ENCODE assay signal across 11 cellular contexts in the genomic region with DNA sequence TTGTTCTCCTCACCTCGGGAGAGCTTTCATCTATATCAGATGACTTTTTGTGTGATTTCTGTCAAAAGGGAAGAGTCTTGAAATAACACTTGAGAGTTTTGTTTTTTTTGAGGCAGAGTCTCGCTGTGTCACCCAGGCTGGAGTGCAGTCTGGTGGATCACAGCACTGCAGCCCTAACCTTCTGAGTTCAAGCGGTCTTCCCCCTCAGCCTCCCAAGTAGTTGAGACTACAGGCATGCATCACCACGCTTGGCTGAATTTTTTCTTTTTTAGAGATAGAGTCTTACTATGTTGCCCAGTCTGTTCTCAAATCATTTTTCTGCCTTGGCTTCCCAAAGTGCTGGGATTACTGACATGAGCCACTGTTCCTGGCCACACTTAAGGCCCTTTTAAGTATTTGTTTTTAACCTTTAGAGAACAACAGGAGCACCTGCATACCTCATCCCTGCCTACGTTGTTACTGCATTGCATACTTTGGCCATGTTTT. TPM values are rescaled to one million over a fixed set of nuclear protein-coding genes. Genes with fewer than 3 reads are reported as not detected.
A peak's percentile ranks its signal among the peaks of the same experiment; 100 is the strongest.
DNase-seq lines count a peak whose midpoint lies in the region; ATAC-seq, FAIRE-seq and TF ChIP-seq lines count a peak whose summit lies in the region.
"Had no signal": no experiment of that assay in that cellular context is flagged by ENCODE, and none has a peak within 500 bp of the region (broad histone marks: within the 10 kb centered on the region; RNA-seq: fewer than 3 reads in every experiment).

No MANE protein-coding gene starts in this region.

- no peaks in the 10 kb centered on the region for H3K36me3 Mint-ChIP-seq in osteocyte (ENCODE audit: unreplicated experiment)

- no peaks in the 10 kb centered on the region for H3K9me3 ChIP-seq in gastroesophageal sphincter

- FAIRE-seq in GM12892 (lab: Jason Lieb, UNC) (peak; percentile 17), RCC 7860 (lab: Jason Lieb, UNC) (peak; percentile 69), bronchial epithelial cell (lab: Jason Lieb, UNC) (no peak)
- FAIRE-seq: G401.6 had no signal

- H3K4me1 Mint-ChIP-seq in osteocyte (ENCODE audit: unreplicated experiment) = peaks cover 24% of the 10 kb centered on the region

- H3K27ac ChIP-seq in gastroesophageal sphincter = no peak overlapping the region

- no peak for TF ChIP-seq EP300 in gastroesophageal sphincter (IDR thresholded peaks at IDR 0.05)

- DNase-seq in GM12892 (ENCODE audit: insufficient read length) (no peak), RCC 7860 (ENCODE audit: low spot score) (peak; percentile 28), bronchial epithelial cell (ENCODE audit: low read depth) (peak; percentile 62), osteocyte (ENCODE audit: extremely low spot score, unreplicated experiment) (no peak), OCI-M2 (lab: John Stamatoyannopoulos, UW; ENCODE audit: unreplicated experiment) (no peak), SHP77 (lab: John Stamatoyannopoulos, UW) (no peak), SK-N-DZ (ENCODE audit: low spot score) (no peak)
- DNase-seq: NCI-H1436, SW 1271 had no signal

- no peaks in the 10 kb centered on the region for H3K36me3 ChIP-seq in bronchial epithelial cell (ENCODE audit: control insufficient read depth, insufficient read depth, low read length)
- no peaks in the 10 kb centered on the region for H3K36me3 ChIP-seq in gastroesophageal sphincter

- peak overlapping the region; percentile 13 for H3K4me3 ChIP-seq in bronchial epithelial cell (ENCODE audit: low read depth, low read length)
- H3K4me3 ChIP-seq in gastroesophageal sphincter = no peak overlapping the region

- H3K27ac Mint-ChIP-seq in osteocyte (ENCODE audit: unreplicated experiment) = peak overlapping the region; percentile 32

- H3K4me1 ChIP-seq in gastroesophageal sphincter = peaks cover 0 to 26% (median 0%) of the 10 kb centered on the region in 3 donors

- H3K27me3 Mint-ChIP-seq in osteocyte (ENCODE audit: unreplicated experiment) = no peaks in the 10 kb centered on the region

- TF ChIP-seq POLR2A in GM12892 (IDR thresholded peaks at IDR 0.05; ENCODE audit: low read depth, low read length) (no peak), gastroesophageal sphincter (IDR thresholded peaks at IDR 0.05) (no peak)

- H3K9me3 Mint-ChIP-seq in osteocyte (ENCODE audit: unreplicated experiment) = no peaks in the 10 kb centered on the region

- 65 to 80% methylated on average over 3 to 5 of the region's 5 CpGs for WGBS in gastroesophageal sphincter (ENCODE audit: low coverage in 1 of 2), 2 donors

- H3K4me3 Mint-ChIP-seq in osteocyte (ENCODE audit: unreplicated experiment) = peak overlapping the region; percentile 22

- H3K27me3 ChIP-seq in bronchial epithelial cell (ENCODE audit: control insufficient read depth, insufficient read depth, low read length) = no peaks in the 10 kb centered on the region
- H3K27me3 ChIP-seq in gastroesophageal sphincter = no peaks in the 10 kb centered on the region

- ATAC-seq in gastroesophageal sphincter = no peak

- TF ChIP-seq CTCF in bronchial epithelial cell (IDR thresholded peaks at IDR 0.05; ENCODE audit: insufficient read depth, low read length, severe bottlenecking) = no peak
- TF ChIP-seq CTCF in osteocyte (IDR thresholded peaks at IDR 0.05) = no peak
- no peak for TF ChIP-seq CTCF in gastroesophageal sphincter (IDR thresholded peaks at IDR 0.05)

RNA-seq across cellular contexts. Expression of a gene that starts 11.4 kb away (rescaled TPM):
- 25.2 TPM for polyA plus RNA-seq in GM12892 (2012; ENCODE audit: missing spikeins)
- total RNA-seq in bronchial epithelial cell (61.7 and 80.0 TPM in 2 replicates), osteocyte (30.0 and 30.6 TPM in 2 replicates), gastroesophageal sphincter (10 to 100 TPM in 3 of 4 donors, 1 to 10 TPM in 1; 6.9 to 21.6 (median 10.7) TPM)
- polyA plus RNA-seq in SK-N-DZ (2014; cell fraction: cytosol; rRNA removed) = 30.7 and 32.2 TPM in 2 replicates
- polyA plus RNA-seq in SK-N-DZ (2014; cell fraction: nucleus; rRNA removed) = 18.0 and 19.8 TPM in 2 replicates

Comparison
In these comparisons a context has a peak if more than half of its experiments do, and no peak if none do; other contexts are left out.
1. DNase-seq: peak in RCC 7860 (single experiment) and bronchial epithelial cell (single experiment); none in GM12892 (single experiment), osteocyte (single experiment), OCI-M2 (single experiment), SHP77 (0 of 2) and SK-N-DZ (single experiment).